ENCODE assay signal across 20 cellular contexts in the genomic region with DNA sequence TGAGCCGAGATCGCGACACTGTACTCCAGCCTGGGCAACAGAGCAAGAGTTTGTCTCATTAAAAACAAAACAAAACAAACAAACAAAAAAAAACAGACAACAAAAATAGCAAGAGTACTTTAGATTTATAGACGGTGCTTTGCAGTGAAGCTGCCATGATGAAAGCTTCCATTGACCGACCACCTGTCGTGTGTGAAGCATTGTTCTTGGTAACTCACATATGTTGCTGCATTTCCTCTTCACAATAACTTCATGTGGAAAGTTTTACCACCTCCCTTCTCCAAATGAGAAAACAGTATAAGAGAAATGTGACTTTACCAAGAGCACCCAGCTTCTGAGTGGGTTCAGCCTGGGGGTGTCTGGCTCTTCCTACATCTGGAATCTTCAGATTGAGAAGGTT. TPM values are rescaled to one million over a fixed set of nuclear protein-coding genes. Genes with fewer than 3 reads are reported as not detected.
A peak's percentile ranks its signal among the peaks of the same experiment; 100 is the strongest.
DNase-seq lines count a peak whose midpoint lies in the region; ATAC-seq and TF ChIP-seq lines count a peak whose summit lies in the region.
"Had no signal": no experiment of that assay in that cellular context is flagged by ENCODE, and none has a peak within 500 bp of the region (broad histone marks: within the 10 kb centered on the region; RNA-seq: fewer than 3 reads in every experiment).

No MANE protein-coding gene starts in this region.

- DNase-seq in NCI-H146 (lab: John Stamatoyannopoulos, UW): peak; percentile 10
- no peak for DNase-seq in NCI-H146 treated with DMSO at 0.1 percent for 48 hours (lab: John Stamatoyannopoulos, UW; ENCODE audit: unreplicated experiment)
- DNase-seq in transverse colon: no peak
- no peak for DNase-seq in activated CD4-positive, alpha-beta T cell treated with anti-CD3 and anti-CD28 coated beads, Interleukin-2, amount 50 U/mL, for 4 hours
- DNase-seq: 8988T, DMS79, GM23248, HCEC 1CT, Kasumi-1, NCI-H187, NCI-H2107, NCI-H2227 treated with DMSO at 0.1 percent for 48 hours, NCI-H524 treated with DMSO at 0.1 percent for 48 hours had no signal

- peak overlapping the region; percentile 40 for H2AFZ ChIP-seq in SU-DHL-6 (ENCODE audit: low read depth, low read length, severe bottlenecking)
- H2AFZ ChIP-seq: GM23248 had no signal

- CTCF ChIA-PET in HEK293 (lab: Yijun Ruan, JAX): interaction anchor here (1.1 kb wide), 1 partner anchor 9 kb away, joined by 3 read pairs; no protein-coding TSS in a partner anchor

- POLR2A ChIA-PET in HEK293 (lab: Yijun Ruan, JAX): no interaction called here

- no peaks in the 10 kb centered on the region for H3K27me3 ChIP-seq in SU-DHL-6 (ENCODE audit: low read length)
- H3K27me3 ChIP-seq in neutrophil: no peaks in the 10 kb centered on the region
- H3K27me3 ChIP-seq in transverse colon: no peaks in the 10 kb centered on the region
- H3K27me3 ChIP-seq: SJSA1 had no signal

- H3K9me3 ChIP-seq in HEK293 (ENCODE audit: control insufficient read depth, insufficient read depth, low read depth, low read length) (no peaks in the 10 kb centered on the region), SU-DHL-6 (ENCODE audit: insufficient read depth, low read length) (peaks cover 14% of the 10 kb centered on the region; the same call in 1 of the 2 replicates), neutrophil (no peaks in the 10 kb centered on the region), transverse colon (no peaks in the 10 kb centered on the region)

- peaks cover 75% of the 10 kb centered on the region for H3F3A ChIP-seq in SU-DHL-6 (ENCODE audit: insufficient read depth)

- intact Hi-C loops in transverse colon (cut with DNase I; ENCODE audit: low total_unique reads): no loop called here

- no peaks in the 10 kb centered on the region for H3K79me2 ChIP-seq in SU-DHL-6 (ENCODE audit: insufficient read depth, low read length)

- H3K9me2 ChIP-seq in SU-DHL-6 (replicated peaks; ENCODE audit: insufficient read depth, low read length): no peaks in the 10 kb centered on the region

- H3K4me3 ChIP-seq in HEK293 (ENCODE audit: low read depth, low read length) (no peak overlapping the region), SU-DHL-6 (ENCODE audit: insufficient read depth, low read length, poor library complexity, severe bottlenecking) (no peak overlapping the region), neutrophil (ENCODE audit: low read depth in 1 of 2, low read length in 1 of 2) (no peak overlapping the region), transverse colon (no peak overlapping the region)
- H3K4me3 ChIP-seq: GM23248, SJSA1 had no signal

- 86 to 90% methylated on average over 6 of the region's 6 CpGs for WGBS in transverse colon (ENCODE audit: low coverage in 1 of 2), 2 donors

- peak overlapping the region; percentile 20 for H3K4me2 ChIP-seq in SU-DHL-6 (ENCODE audit: low read depth, low read length, poor library complexity, severe bottlenecking)

- H3K36me3 ChIP-seq in HEK293 (ENCODE audit: control insufficient read depth in 2 of 2, insufficient read depth in 1 of 2, low read length in 2 of 2) (no peaks in the 10 kb centered on the region), SU-DHL-6 (ENCODE audit: low read length) (peaks cover 8% of the 10 kb centered on the region; the same call in 1 of the 2 replicates), neutrophil (peaks cover 3% of the 10 kb centered on the region), transverse colon (no peaks in the 10 kb centered on the region)
- H3K36me3 ChIP-seq: SJSA1 had no signal

- TF ChIP-seq CTCF in HEK293 (tag by site-specific recombination; IDR thresholded peaks at IDR 0.05) (no peak), SU-DHL-6 (IDR thresholded peaks at IDR 0.05; ENCODE audit: insufficient read depth, low read length, poor library complexity, severe bottlenecking) (no peak), neutrophil (IDR thresholded peaks at IDR 0.05) (no peak), transverse colon (IDR thresholded peaks at IDR 0.05) (no peak)

- no peak for TF ChIP-seq POLR2A in transverse colon (IDR thresholded peaks at IDR 0.05)

- no peak for TF ChIP-seq EP300 in transverse colon (IDR thresholded peaks at IDR 0.05; ENCODE audit: low read depth)

- no peak for ATAC-seq in HG02798 (IDR thresholded peaks at IDR 0.05; ENCODE audit: poor library complexity, unreplicated experiment)
- ATAC-seq: Right ventricle myocardium inferior had no signal

- H3K27ac ChIP-seq in HEK293 (ENCODE audit: extremely low read depth, low read depth, low read length) (no peak overlapping the region), SU-DHL-6 (ENCODE audit: low read depth, low read length) (peak overlapping the region; percentile 97), neutrophil (peak overlapping the region; percentile 83), transverse colon (no peak overlapping the region)
- H3K27ac ChIP-seq: GM23248, SJSA1 had no signal

- H4K20me1 ChIP-seq in SU-DHL-6 (ENCODE audit: low read depth, low read length): no peaks in the 10 kb centered on the region

- in situ Hi-C loops in transverse colon (cut with MboI; ENCODE audit: low pct_ligation_motif_present in 1 of 4, low pct_unique_long_range_greater_than_20kb in 1 of 4, low sequenced_read_pairs in 3 of 4): loop anchor here in 1 of 4 donors (25.0 kb wide), 1 partner anchor 213 kb away; no protein-coding TSS in a partner anchor

- H3K9ac ChIP-seq in SU-DHL-6 (ENCODE audit: low read length): no peak overlapping the region
- H3K9ac ChIP-seq: GM23248 had no signal

- H3K4me1 ChIP-seq in HEK293 (ENCODE audit: control insufficient read depth, insufficient read depth, low read length) (peaks cover 3% of the 10 kb centered on the region; the same call in 1 of the 2 replicates), neutrophil (ENCODE audit: control insufficient read depth in 1 of 2, insufficient read depth in 1 of 2, low read depth in 1 of 2, low read length in 1 of 2) (peaks cover 47 to 55% of the 10 kb centered on the region in 2 experiments), transverse colon (peaks cover 0 to 8% (median 2%) of the 10 kb centered on the region in 4 donors)

TF ChIP-seq in HEK293, 187 proteins besides CTCF, POLR2A, EP300 and RAD21:
- TF ChIP-seq SCRT2 (tag by site-specific recombination; IDR thresholded peaks at IDR 0.05) (peak; percentile 77), ZNF521 (tag by site-specific recombination; IDR thresholded peaks at IDR 0.05) (no peak), ZNF621 (tag by site-specific recombination; IDR thresholded peaks at IDR 0.05) (no peak)
TF ChIP-seq in HEK293: peak in this region for 1.

RNA-seq across cellular contexts. Expression of gene PTGIS, which starts 56.4 kb away (rescaled TPM):
- 10 to 100 TPM in 3 of 4 donors, 1 to 10 TPM in 1; 9.4 to 22.3 (median 15.6) TPM for total RNA-seq in transverse colon
- total RNA-seq: MCF 10A, SJSA1 had no signal

Comparison
In these comparisons a context has a peak if more than half of its experiments do, and no peak if none do; other contexts are left out.
1. H3K27ac ChIP-seq: peak in SU-DHL-6 (single experiment) and neutrophil (single experiment); none in HEK293 (single experiment) and transverse colon (0 of 4).